Comparison of ENCODE assay signal across 18 cellular contexts in the genomic region with DNA sequence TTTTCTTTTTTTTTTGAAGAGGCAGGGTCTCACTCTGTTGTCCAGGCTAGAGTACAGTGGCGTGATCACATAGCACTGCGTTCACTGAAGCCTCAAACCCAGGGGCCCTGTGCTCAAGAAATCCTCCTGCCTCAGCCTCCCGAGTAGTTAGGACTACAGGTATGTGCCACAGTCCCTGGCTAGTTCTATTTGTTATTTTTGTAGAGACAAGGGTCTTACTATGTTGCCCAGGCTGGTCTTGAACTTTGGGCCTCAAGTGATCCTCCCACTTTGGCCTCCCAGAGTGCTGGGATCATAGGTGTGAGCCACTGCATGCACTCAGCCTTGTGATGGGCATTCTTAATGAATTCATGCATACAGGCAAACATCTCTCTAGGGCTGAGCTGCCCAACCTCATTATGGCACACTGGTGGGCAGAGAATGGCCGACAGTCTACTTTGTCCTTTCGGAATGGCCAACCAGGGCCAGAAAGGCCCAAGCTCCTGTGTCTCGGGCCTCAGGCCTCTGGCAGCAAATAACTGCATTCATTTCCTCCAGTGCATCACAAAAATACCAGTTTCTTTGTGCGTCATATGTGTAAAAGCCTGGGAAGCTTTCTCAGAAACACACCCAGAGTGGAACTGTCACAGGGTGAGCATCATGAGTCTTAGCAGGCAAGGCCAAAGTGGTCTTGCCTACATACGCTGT. TPM values are rescaled to one million over a fixed set of nuclear protein-coding genes. Genes with fewer than 3 reads are reported as not detected.
A peak's percentile ranks its signal among the peaks of the same experiment; 100 is the strongest.
DNase-seq lines count a peak whose midpoint lies in the region; ATAC-seq and TF ChIP-seq lines count a peak whose summit lies in the region.
"Had no signal": no experiment of that assay in that cellular context is flagged by ENCODE, and none has a peak within 500 bp of the region (broad histone marks: within the 10 kb centered on the region; RNA-seq: fewer than 3 reads in every experiment).

No MANE protein-coding gene starts in this region.

- no peak for ATAC-seq in stimulated activated memory B cell treated with anti-CD40 and anti-IgM and Interleukin-4, amounts not matched to agents 10 μg/mL and 1 μg/mL and 100 μg/mL, for 72 hours
- ATAC-seq: psoas muscle had no signal

- H3K4me1 Mint-ChIP-seq in activated naive CD4-positive, alpha-beta T cell treated with anti-CD3 and anti-CD28 coated beads for 36 hours (ENCODE audit: low read depth), result peaks cover 82% of the 10 kb centered on the region
- H3K4me1 Mint-ChIP-seq in HFFc6 (ENCODE audit: low read depth) (peaks cover 7% of the 10 kb centered on the region; the same call in 1 of the 2 replicates), endothelial cell (ENCODE audit: unreplicated experiment) (peaks cover 25% of the 10 kb centered on the region), CD14-positive monocyte (peaks cover 58% of the 10 kb centered on the region)
- H3K4me1 Mint-ChIP-seq in stimulated activated memory B cell treated with anti-CD40 and anti-IgM and Interleukin-4, amounts not matched to agents 10 μg/mL and 1 μg/mL and 100 μg/mL, for 72 hours, result peaks cover 96% of the 10 kb centered on the region

- H3K4me3 Mint-ChIP-seq in activated naive CD4-positive, alpha-beta T cell treated with anti-CD3 and anti-CD28 coated beads for 36 hours, result no peak overlapping the region
- H3K4me3 Mint-ChIP-seq in HFFc6, result no peak overlapping the region
- no peak overlapping the region for H3K4me3 Mint-ChIP-seq in endothelial cell (ENCODE audit: unreplicated experiment)
- H3K4me3 Mint-ChIP-seq in stimulated activated memory B cell treated with anti-CD40 and anti-IgM and Interleukin-4, amounts not matched to agents 10 μg/mL and 1 μg/mL and 100 μg/mL, for 72 hours, result no peak overlapping the region
- H3K4me3 Mint-ChIP-seq in CD14-positive monocyte, result no peak overlapping the region
- H3K4me3 Mint-ChIP-seq: immature natural killer cell; nephron; T-helper 2 cell treated with Interferon-gamma antibody and Interleukin-4, amounts not matched to agents 5 μg/mL and 100 μg/mL, for 36 hours had no signal

- TF ChIP-seq CTCF in HFFc6 (IDR thresholded peaks at IDR 0.05) (no peak), endothelial cell (IDR thresholded peaks at IDR 0.05; ENCODE audit: unreplicated experiment) (no peak), CD14-positive monocyte (IDR thresholded peaks at IDR 0.05) (no peak)

- no peak for DNase-seq in activated naive CD4-positive, alpha-beta T cell treated with anti-CD3 and anti-CD28 coated beads for 36 hours
- DNase-seq in activated naive CD4-positive, alpha-beta T cell treated with Interleukin-2 at 50 U/mL for 16 hours, result no peak
- DNase-seq in HFFc6 (no peak), endothelial cell (ENCODE audit: low spot score) (no peak), CD14-positive monocyte (ENCODE audit: low spot score) (no peak), NCI-H446 (lab: John Stamatoyannopoulos, UW) (no peak)
- DNase-seq in stimulated activated CD4-positive, alpha-beta T cell treated with anti-CD3 and anti-CD28 coated beads, Interleukin-12 subunit alpha, Interleukin-12 subunit beta, amount 100 ng/mL, for 4 hours, result no peak
- DNase-seq: activated CD4-positive, CD25-positive, alpha-beta regulatory T cell; adrenal gland; head of caudate nucleus; immature natural killer cell; NCI-H1417; NCI-H2171 treated with DMSO at 0.1 percent for 48 hours; NCI-H774; psoas muscle had no signal

- CTCF ChIA-PET in activated naive CD4-positive, alpha-beta T cell treated with anti-CD3 and anti-CD28 coated beads for 36 hours (lab: Charles Lee), result interaction anchor here (0.7 to 12.1 kb wide), 7 partner anchors 15 to 109 kb away, joined by 3 to 392 read pairs (median 8); a partner anchor contains a TSS

- H3K9me3 Mint-ChIP-seq in activated naive CD4-positive, alpha-beta T cell treated with anti-CD3 and anti-CD28 coated beads for 36 hours, result no peaks in the 10 kb centered on the region
- H3K9me3 Mint-ChIP-seq in HFFc6 (no peaks in the 10 kb centered on the region), endothelial cell (ENCODE audit: unreplicated experiment) (no peaks in the 10 kb centered on the region), CD14-positive monocyte (peaks cover 0 to 3% (median 0%) of the 10 kb centered on the region in 7 donors)
- H3K9me3 Mint-ChIP-seq in stimulated activated memory B cell treated with anti-CD40 and anti-IgM and Interleukin-4, amounts not matched to agents 10 μg/mL and 1 μg/mL and 100 μg/mL, for 72 hours, result no peaks in the 10 kb centered on the region
- H3K9me3 Mint-ChIP-seq: immature natural killer cell; nephron; T-helper 2 cell treated with Interferon-gamma antibody and Interleukin-4, amounts not matched to agents 5 μg/mL and 100 μg/mL, for 36 hours had no signal

- intact Hi-C loops in activated naive CD4-positive, alpha-beta T cell treated with anti-CD3 and anti-CD28 coated beads for 36 hours (cut with micrococcal nuclease), result no loop called here
- intact Hi-C loops in CD14-positive monocyte (cut with micrococcal nuclease), result no loop called here

- H3K27me3 Mint-ChIP-seq in activated naive CD4-positive, alpha-beta T cell treated with anti-CD3 and anti-CD28 coated beads for 36 hours (ENCODE audit: low read depth), result no peaks in the 10 kb centered on the region
- H3K27me3 Mint-ChIP-seq in HFFc6 (ENCODE audit: insufficient read depth) (peaks cover 4% of the 10 kb centered on the region), endothelial cell (ENCODE audit: unreplicated experiment) (peaks cover 4% of the 10 kb centered on the region), CD14-positive monocyte (ENCODE audit: low read depth in 3 of 3) (peaks cover 0 to 2% (median 0%) of the 10 kb centered on the region in 3 donors)
- H3K27me3 Mint-ChIP-seq in stimulated activated memory B cell treated with anti-CD40 and anti-IgM and Interleukin-4, amounts not matched to agents 10 μg/mL and 1 μg/mL and 100 μg/mL, for 72 hours, result no peaks in the 10 kb centered on the region

- peak overlapping the region; percentile 54 for H3K27ac Mint-ChIP-seq in activated naive CD4-positive, alpha-beta T cell treated with anti-CD3 and anti-CD28 coated beads for 36 hours
- H3K27ac Mint-ChIP-seq in HFFc6, result peak overlapping the region; percentile 44; the same call in 1 of the 2 replicates
- H3K27ac Mint-ChIP-seq in endothelial cell (ENCODE audit: unreplicated experiment), result peak overlapping the region; percentile 42
- H3K27ac Mint-ChIP-seq in stimulated activated memory B cell treated with anti-CD40 and anti-IgM and Interleukin-4, amounts not matched to agents 10 μg/mL and 1 μg/mL and 100 μg/mL, for 72 hours, result peak overlapping the region; percentile 80
- H3K27ac Mint-ChIP-seq in CD14-positive monocyte, result peak overlapping the region in 2 of 7 donors; percentile 42 to 85
- H3K27ac Mint-ChIP-seq: nephron had no signal

- H3K36me3 Mint-ChIP-seq in activated naive CD4-positive, alpha-beta T cell treated with anti-CD3 and anti-CD28 coated beads for 36 hours (ENCODE audit: low read depth), result peaks cover 55% of the 10 kb centered on the region
- H3K36me3 Mint-ChIP-seq in HFFc6 (ENCODE audit: low read depth) (peaks cover 68% of the 10 kb centered on the region), endothelial cell (ENCODE audit: low read depth, unreplicated experiment) (peaks cover 68% of the 10 kb centered on the region), CD14-positive monocyte (peaks cover 73 to 84% of the 10 kb centered on the region in 2 donors)
- peaks cover 84% of the 10 kb centered on the region for H3K36me3 Mint-ChIP-seq in stimulated activated memory B cell treated with anti-CD40 and anti-IgM and Interleukin-4, amounts not matched to agents 10 μg/mL and 1 μg/mL and 100 μg/mL, for 72 hours

RNA-seq across cellular contexts. Expression of a gene that starts 27.2 kb away (rescaled TPM):
- total RNA-seq in activated naive CD4-positive, alpha-beta T cell treated with anti-CD3 and anti-CD28 coated beads for 36 hours, result 100 to 1,000 TPM; 272 to 284 TPM
- total RNA-seq in HFFc6 (2021; fragmentation: NEBNext Ultra II Directional; extraction: Animal tissue kit (Norgen Biotek cat#: 25700)), result 100 to 1,000 TPM; 507 to 578 (median 546) TPM
- total RNA-seq in endothelial cell (ENCODE audit: unreplicated experiment), result 224 TPM
- 100 to 1,000 TPM in 1 of 2 donors, 10 to 100 TPM in 1; 93.5 to 124 TPM for polyA plus RNA-seq in CD14-positive monocyte

RNA-seq across cellular contexts. Expression of a gene that starts 49.5 kb away (rescaled TPM):
- 100 to 1,000 TPM; 238 to 263 TPM for total RNA-seq in activated naive CD4-positive, alpha-beta T cell treated with anti-CD3 and anti-CD28 coated beads for 36 hours
- 100 to 1,000 TPM in 1 of 6 experiments, 10 to 100 TPM in 5; 81.5 to 105 (median 89.5) TPM for total RNA-seq in HFFc6 (2021; fragmentation: NEBNext Ultra II Directional; extraction: Animal tissue kit (Norgen Biotek cat#: 25700))
- total RNA-seq in endothelial cell (ENCODE audit: unreplicated experiment), result 76.0 TPM
- 10 to 100 TPM; 30.8 to 46.4 TPM for polyA plus RNA-seq in CD14-positive monocyte
